10 cellular contexts compared by ENCODE assay signal in the genomic region with DNA sequence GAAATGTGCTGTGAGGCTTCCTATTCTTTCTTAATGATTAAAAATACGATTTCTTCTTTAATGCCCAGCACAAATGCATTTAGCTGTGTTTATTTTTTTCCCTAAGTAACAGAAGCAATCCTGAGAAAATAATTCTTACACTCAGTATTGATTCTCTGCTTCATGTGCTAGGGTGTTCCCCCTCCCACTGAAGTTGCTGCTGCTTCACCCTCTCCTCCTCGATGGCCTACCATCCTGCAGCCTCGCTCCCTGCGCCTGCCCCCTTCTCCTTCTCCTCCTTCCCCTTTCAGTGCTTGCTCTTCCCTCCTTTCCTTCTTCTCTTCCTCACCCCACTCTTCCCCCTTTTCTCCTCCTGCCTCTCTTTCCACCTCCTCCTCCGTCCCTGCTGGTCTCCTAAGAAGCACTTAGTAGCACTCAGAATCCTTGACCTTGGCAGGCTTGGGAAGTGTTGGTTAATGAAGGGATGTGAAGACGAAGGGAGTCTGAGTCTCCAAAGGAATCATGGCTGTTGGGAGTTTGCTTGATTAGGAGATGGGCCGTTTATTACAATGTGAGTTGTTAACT.
DNase-seq lines count a peak whose midpoint lies in the region; ATAC-seq and TF ChIP-seq lines count a peak whose summit lies in the region.
"Had no signal": no experiment of that assay in that cellular context is flagged by ENCODE, and none has a peak within 500 bp of the region (broad histone marks: within the 10 kb centered on the region; RNA-seq: fewer than 3 reads in every experiment).

No MANE protein-coding gene starts in this region.

- POLR2A ChIA-PET in CD8-positive, alpha-beta T cell (lab: Charles Lee): interaction anchor here (1.5 to 1.6 kb wide), 2 partner anchors 14 to 119 kb away, joined by 4 read pairs; no protein-coding TSS in a partner anchor

- H3K27ac ChIP-seq in CD8-positive, alpha-beta T cell (ENCODE audit: low read depth, low read length): peak overlapping the region; percentile 71
- peak overlapping the region; percentile 65 for H3K27ac ChIP-seq in Karpas-422 (ENCODE audit: low read length)
- H3K27ac ChIP-seq: gastrocnemius medialis, SJSA1 had no signal

- peaks cover 72% of the 10 kb centered on the region for H3K4me1 Mint-ChIP-seq in CD8-positive, alpha-beta T cell (ENCODE audit: low read depth)
- H3K4me1 Mint-ChIP-seq in brain: peaks cover 77% of the 10 kb centered on the region
- H3K4me1 Mint-ChIP-seq in natural killer cell treated with Interleukin-12 subunit alpha and Interleukin-12 subunit beta and Interleukin-15 and Interleukin-18, amount 100 ng/mL, for 72 hours (ENCODE audit: low read depth in 2 of 2): peaks cover 31 to 33% of the 10 kb centered on the region in 2 donors

- no peaks in the 10 kb centered on the region for H3K36me3 Mint-ChIP-seq in CD8-positive, alpha-beta T cell
- H3K36me3 Mint-ChIP-seq in brain: peaks cover 11% of the 10 kb centered on the region
- no peaks in the 10 kb centered on the region for H3K36me3 Mint-ChIP-seq in natural killer cell treated with Interleukin-12 subunit alpha and Interleukin-12 subunit beta and Interleukin-15 and Interleukin-18, amount 100 ng/mL, for 72 hours

- no peaks in the 10 kb centered on the region for H3K9me3 Mint-ChIP-seq in CD8-positive, alpha-beta T cell
- no peaks in the 10 kb centered on the region for H3K9me3 Mint-ChIP-seq in brain
- H3K9me3 Mint-ChIP-seq in natural killer cell treated with Interleukin-12 subunit alpha and Interleukin-12 subunit beta and Interleukin-15 and Interleukin-18, amount 100 ng/mL, for 72 hours: no peaks in the 10 kb centered on the region

- H3K9me3 ChIP-seq in CD8-positive, alpha-beta T cell (ENCODE audit: low read length): no peaks in the 10 kb centered on the region
- no peaks in the 10 kb centered on the region for H3K9me3 ChIP-seq in Karpas-422 (ENCODE audit: low read length)
- H3K9me3 ChIP-seq: gastrocnemius medialis, SJSA1 had no signal

- no peaks in the 10 kb centered on the region for H3K27me3 Mint-ChIP-seq in CD8-positive, alpha-beta T cell (ENCODE audit: low read depth)
- peaks cover 4% of the 10 kb centered on the region for H3K27me3 Mint-ChIP-seq in brain
- H3K27me3 Mint-ChIP-seq in natural killer cell treated with Interleukin-12 subunit alpha and Interleukin-12 subunit beta and Interleukin-15 and Interleukin-18, amount 100 ng/mL, for 72 hours: no peaks in the 10 kb centered on the region

- H3K4me1 ChIP-seq in CD8-positive, alpha-beta T cell (ENCODE audit: insufficient read depth, low read length): peaks cover 61% of the 10 kb centered on the region
- peaks cover 40% of the 10 kb centered on the region for H3K4me1 ChIP-seq in Karpas-422 (ENCODE audit: low read length)
- H3K4me1 ChIP-seq: SJSA1 had no signal

- no peaks in the 10 kb centered on the region for H3K27me3 ChIP-seq in CD8-positive, alpha-beta T cell (ENCODE audit: insufficient read depth, low read length)
- H3K27me3 ChIP-seq in Karpas-422 (ENCODE audit: low read length): no peaks in the 10 kb centered on the region
- H3K27me3 ChIP-seq: gastrocnemius medialis, SJSA1 had no signal

- ATAC-seq in CD8-positive, alpha-beta T cell: peak; percentile 16
- no peak for ATAC-seq in natural killer cell treated with Interleukin-12 subunit alpha and Interleukin-12 subunit beta and Interleukin-15 and Interleukin-18, amount 100 ng/mL, for 72 hours
- ATAC-seq in GM21576 (IDR thresholded peaks at IDR 0.05; ENCODE audit: unreplicated experiment) (no peak), HG03565 (IDR thresholded peaks at IDR 0.05; ENCODE audit: unreplicated experiment) (no peak)

- no peak for TF ChIP-seq CTCF in CD8-positive, alpha-beta T cell (IDR thresholded peaks at IDR 0.05)
- no peak for TF ChIP-seq CTCF in brain (conservative IDR thresholded peaks at IDR 0.05)

- H3K4me3 Mint-ChIP-seq in CD8-positive, alpha-beta T cell: peak overlapping the region; percentile 64
- peak overlapping the region in 3 of 5 experiments; percentile 40 to 63 (median 45) for H3K4me3 Mint-ChIP-seq in brain
- peak overlapping the region; percentile 30 for H3K4me3 Mint-ChIP-seq in natural killer cell treated with Interleukin-12 subunit alpha and Interleukin-12 subunit beta and Interleukin-15 and Interleukin-18, amount 100 ng/mL, for 72 hours

- H3K27ac Mint-ChIP-seq in CD8-positive, alpha-beta T cell: peak overlapping the region; percentile 98
- H3K27ac Mint-ChIP-seq in brain: peak overlapping the region; percentile 4 to 86 (median 24)
- peak overlapping the region; percentile 49 to 87 for H3K27ac Mint-ChIP-seq in natural killer cell treated with Interleukin-12 subunit alpha and Interleukin-12 subunit beta and Interleukin-15 and Interleukin-18, amount 100 ng/mL, for 72 hours

- H3K79me2 ChIP-seq in Karpas-422 (ENCODE audit: low read length): peaks cover 91% of the 10 kb centered on the region

- CTCF ChIA-PET in CD8-positive, alpha-beta T cell (lab: Charles Lee): interaction anchor here (1.2 to 2.0 kb wide), 3 partner anchors 74 to 121 kb away, joined by 3 to 4 read pairs (median 3); no protein-coding TSS in a partner anchor

- H3K9ac ChIP-seq in Karpas-422 (ENCODE audit: low read length): peak overlapping the region; percentile 50

- H3K4me3 ChIP-seq in CD8-positive, alpha-beta T cell (ENCODE audit: low read depth, low read length): peak overlapping the region; percentile 50
- peak overlapping the region; percentile 33; the same call in 1 of the 2 replicates for H3K4me3 ChIP-seq in Karpas-422 (ENCODE audit: low read length)
- H3K4me3 ChIP-seq: gastrocnemius medialis, SJSA1 had no signal

- peak overlapping the region; percentile 54 for H3K4me2 ChIP-seq in Karpas-422 (ENCODE audit: low read depth, low read length, poor library complexity, severe bottlenecking)

- no peaks in the 10 kb centered on the region for H4K20me1 ChIP-seq in Karpas-422 (ENCODE audit: insufficient read depth, low read depth, low read length)

- no peaks in the 10 kb centered on the region for H3K36me3 ChIP-seq in CD8-positive, alpha-beta T cell (ENCODE audit: insufficient read depth, low read length)
- no peaks in the 10 kb centered on the region for H3K36me3 ChIP-seq in Karpas-422 (ENCODE audit: insufficient read depth, low read length)
- H3K36me3 ChIP-seq: gastrocnemius medialis, SJSA1 had no signal

- DNase-seq in CD8-positive, alpha-beta T cell: no peak
- no peak for DNase-seq in Karpas-422
- DNase-seq in natural killer cell treated with Interleukin-12 subunit alpha and Interleukin-12 subunit beta and Interleukin-15 and Interleukin-18, amount 100 ng/mL, for 72 hours (ENCODE audit: low spot score): no peak
- DNase-seq in GDM1 (lab: John Stamatoyannopoulos, UW): no peak
- no peak for DNase-seq in OCI-M1 (lab: John Stamatoyannopoulos, UW)
- DNase-seq: gastrocnemius medialis had no signal

- intact Hi-C loops in CD8-positive, alpha-beta T cell (cut with DNase I, micrococcal nuclease): loop anchor here in 1 of 2 experiments (2.0 kb wide), 2 partner anchors 75 to 119 kb away; no protein-coding TSS in a partner anchor

- H2AFZ ChIP-seq in Karpas-422 (ENCODE audit: low read length): no peak overlapping the region

- H3K9me2 ChIP-seq in Karpas-422 (replicated peaks; ENCODE audit: insufficient read depth, low read length): no peaks in the 10 kb centered on the region

Comparison
In these comparisons a context has a peak if more than half of its experiments do, and no peak if none do; other contexts are left out.
1. H3K27ac Mint-ChIP-seq: peak in every context shown above with its lines; median percentile 98 in CD8-positive, alpha-beta T cell; 68 in natural killer cell treated with Interleukin-12 subunit alpha and Interleukin-12 subunit beta and Interleukin-15 and Interleukin-18, amount 100 ng/mL, for 72 hours; 24 in brain.